ENCODE assay signal across 1 cellular context in genomic region chr16:8921626-8921984, GRCh38.
A peak's percentile ranks its signal among the peaks of the same experiment; 100 is the strongest.
TF ChIP-seq lines count a peak whose summit lies in the region.

No MANE protein-coding gene starts in this region.

TF ChIP-seq in GM12878, 131 proteins besides CTCF, POLR2A, EP300 and RAD21:
- TF ChIP-seq MEF2A (IDR thresholded peaks at IDR 0.05; ENCODE audit: insufficient read depth, low read depth, low read length) (no peak), NR2F1 (conservative IDR thresholded peaks at IDR 0.05) (0 out of 2 replicates have a peak, but pooled peaks have one; percentile 25)
